Comparison of ENCODE assay signal across 11 cellular contexts in genomic region chr22:41482319-41482935, GRCh38. TPM values are rescaled to one million over a fixed set of nuclear protein-coding genes. Genes with fewer than 3 reads are reported as not detected.
DNase-seq lines count a peak whose midpoint lies in the region; ATAC-seq and TF ChIP-seq lines count a peak whose summit lies in the region.
"Had no signal": no experiment of that assay in that cellular context is flagged by ENCODE, and none has a peak within 500 bp of the region (broad histone marks: within the 10 kb centered on the region; RNA-seq: fewer than 3 reads in every experiment).

No MANE protein-coding gene starts in this region.

- no peak overlapping the region for H3K9ac ChIP-seq in iPS-18a (ENCODE audit: low read length)

- H3K4me3 Mint-ChIP-seq in activated naive CD4-positive, alpha-beta T cell treated with anti-CD3 and anti-CD28 coated beads, Interleukin-2, amount 50 U/mL, for 24 hours, result no peak overlapping the region
- H3K4me3 Mint-ChIP-seq in activated naive CD4-positive, alpha-beta T cell treated with anti-CD3 and anti-CD28 coated beads, Interleukin-2, amount 10 ng/mL, durations not matched to agents 7 days and 5 days, result no peak overlapping the region
- H3K4me3 Mint-ChIP-seq in WTC11, result no peak overlapping the region

- H3K27ac Mint-ChIP-seq in activated naive CD4-positive, alpha-beta T cell treated with anti-CD3 and anti-CD28 coated beads, Interleukin-2, amount 50 U/mL, for 24 hours, result peak overlapping the region; percentile 20
- H3K27ac Mint-ChIP-seq in activated naive CD4-positive, alpha-beta T cell treated with anti-CD3 and anti-CD28 coated beads, Interleukin-2, amount 10 ng/mL, durations not matched to agents 7 days and 5 days, result no peak overlapping the region
- H3K27ac Mint-ChIP-seq in WTC11, result peak overlapping the region; percentile 52

- no peak for TF ChIP-seq POLR2A in testis (IDR thresholded peaks at IDR 0.05)

- TF ChIP-seq CTCF in WTC11 (IDR thresholded peaks at IDR 0.05) (no peak), testis (IDR thresholded peaks at IDR 0.05) (no peak)

- DNase-seq in activated naive CD4-positive, alpha-beta T cell treated with anti-CD3 and anti-CD28 coated beads, Interleukin-2, amount 10 ng/mL, durations not matched to agents 7 days and 5 days, result no peak
- DNase-seq in WTC11 (ENCODE audit: low spot score) (no peak), testis (no peak), left lobe of liver (ENCODE audit: low spot score) (no peak), HuH-7 (ENCODE audit: low spot score) (no peak)
- DNase-seq: AML-193; effector CD4-positive, alpha-beta T cell; T-helper 9 cell had no signal

- H3K4me1 ChIP-seq in iPS-18a (ENCODE audit: control insufficient read depth, low read depth, low read length), result peaks cover 45% of the 10 kb centered on the region
- peaks cover 33% of the 10 kb centered on the region for H3K4me1 ChIP-seq in testis

- H3K4me1 Mint-ChIP-seq in activated naive CD4-positive, alpha-beta T cell treated with anti-CD3 and anti-CD28 coated beads, Interleukin-2, amount 50 U/mL, for 24 hours, result peaks cover 61% of the 10 kb centered on the region
- peaks cover 19% of the 10 kb centered on the region for H3K4me1 Mint-ChIP-seq in activated naive CD4-positive, alpha-beta T cell treated with anti-CD3 and anti-CD28 coated beads, Interleukin-2, amount 10 ng/mL, durations not matched to agents 7 days and 5 days
- H3K4me1 Mint-ChIP-seq in WTC11, result peaks cover 49% of the 10 kb centered on the region

- POLR2A ChIA-PET in WTC11 (lab: Charles Lee), result interaction anchor here (0.6 to 1.6 kb wide), 4 partner anchors 23 to 189 kb away, joined by 3 to 8 read pairs (median 5); partner anchors contain the start of gene TOB2

- H3K9me3 ChIP-seq in iPS-18a (ENCODE audit: control insufficient read depth, low read depth, low read length) (no peaks in the 10 kb centered on the region), testis (no peaks in the 10 kb centered on the region)

- H3K27me3 ChIP-seq in iPS-18a (ENCODE audit: control insufficient read depth, insufficient read depth, low read length) (no peaks in the 10 kb centered on the region), testis (no peaks in the 10 kb centered on the region)

- intact Hi-C loops in testis (cut with DNase I; ENCODE audit: low total_unique reads), result no loop called here

- H3K27ac ChIP-seq in iPS-18a (ENCODE audit: low read length), result peak overlapping the region; percentile 62
- H3K27ac ChIP-seq in testis, result peak overlapping the region; percentile 18 to 48

- no peaks in the 10 kb centered on the region for H3K27me3 Mint-ChIP-seq in activated naive CD4-positive, alpha-beta T cell treated with anti-CD3 and anti-CD28 coated beads, Interleukin-2, amount 50 U/mL, for 24 hours
- H3K27me3 Mint-ChIP-seq in activated naive CD4-positive, alpha-beta T cell treated with anti-CD3 and anti-CD28 coated beads, Interleukin-2, amount 10 ng/mL, durations not matched to agents 7 days and 5 days, result no peaks in the 10 kb centered on the region
- H3K27me3 Mint-ChIP-seq in WTC11 (ENCODE audit: low read depth), result no peaks in the 10 kb centered on the region

- WGBS in testis, 2 donors, result 52 to 62% methylated on average over 2 of the region's 2 CpGs

- no peaks in the 10 kb centered on the region for H3K36me3 Mint-ChIP-seq in activated naive CD4-positive, alpha-beta T cell treated with anti-CD3 and anti-CD28 coated beads, Interleukin-2, amount 50 U/mL, for 24 hours
- no peaks in the 10 kb centered on the region for H3K36me3 Mint-ChIP-seq in activated naive CD4-positive, alpha-beta T cell treated with anti-CD3 and anti-CD28 coated beads, Interleukin-2, amount 10 ng/mL, durations not matched to agents 7 days and 5 days
- H3K36me3 Mint-ChIP-seq in WTC11, result no peaks in the 10 kb centered on the region

- H3K36me3 ChIP-seq in iPS-18a (ENCODE audit: control insufficient read depth, low read depth, low read length), result no peaks in the 10 kb centered on the region
- H3K36me3 ChIP-seq in testis (ENCODE audit: low read depth, missing control alignments), result no peaks in the 10 kb centered on the region

- ATAC-seq in WTC11 (peak; percentile 40), left lobe of liver (no peak), GM21723 (IDR thresholded peaks at IDR 0.05; ENCODE audit: unreplicated experiment) (no peak)

- CTCF ChIA-PET in activated naive CD4-positive, alpha-beta T cell treated with anti-CD3 and anti-CD28 coated beads, Interleukin-2, amount 10 ng/mL, durations not matched to agents 7 days and 5 days (lab: Charles Lee), result interaction anchor here (0.5 to 0.7 kb wide), 2 partner anchors 9 to 373 kb away, joined by 3 to 4 read pairs; no protein-coding TSS in a partner anchor
- CTCF ChIA-PET in WTC11 (lab: Charles Lee), result interaction anchor here (0.7 to 3.1 kb wide), 6 partner anchors 13 to 184 kb away, joined by 3 to 23 read pairs (median 5); partner anchors contain the start of genes ACO2 and PHF5A

- no peaks in the 10 kb centered on the region for H3K9me3 Mint-ChIP-seq in activated naive CD4-positive, alpha-beta T cell treated with anti-CD3 and anti-CD28 coated beads, Interleukin-2, amount 50 U/mL, for 24 hours
- H3K9me3 Mint-ChIP-seq in activated naive CD4-positive, alpha-beta T cell treated with anti-CD3 and anti-CD28 coated beads, Interleukin-2, amount 10 ng/mL, durations not matched to agents 7 days and 5 days, result no peaks in the 10 kb centered on the region
- H3K9me3 Mint-ChIP-seq in WTC11, result no peaks in the 10 kb centered on the region

- H3K4me3 ChIP-seq in iPS-18a (ENCODE audit: low read length), result peak overlapping the region; percentile 12
- H3K4me3 ChIP-seq in testis, result no peak overlapping the region

TF ChIP-seq in WTC11, 78 proteins besides CTCF, POLR2A, EP300 and RAD21:
- TF ChIP-seq TEAD4 (CRISPR knock-in tag; IDR thresholded peaks at IDR 0.05) (no peak), GTF2I (CRISPR knock-in tag; conservative IDR thresholded peaks at IDR 0.05) (0 out of 2 replicates have a peak, but pooled peaks have one; percentile 32), ZNF512 (CRISPR knock-in tag; IDR thresholded peaks at IDR 0.05; ENCODE audit: borderline replicate concordance) (no peak), FOXJ3 (CRISPR knock-in tag; IDR thresholded peaks at IDR 0.05; ENCODE audit: borderline replicate concordance) (no peak), MXD4 (CRISPR knock-in tag; IDR thresholded peaks at IDR 0.05; ENCODE audit: borderline replicate concordance) (no peak)
TF ChIP-seq in WTC11: peak in this region for 1.

RNA-seq across cellular contexts. Expression of gene ACO2, which starts 13.5 kb away (rescaled TPM):
- total RNA-seq in WTC11 (2021), result 98.3 to 104 TPM (median 99.3 TPM) in 3 replicates
- 100 to 1,000 TPM; 133 to 178 TPM for total RNA-seq in testis
- 113 TPM for polyA plus RNA-seq in testis (ENCODE audit: insufficient read depth, low read depth, low replicate concordance)
- 71.8 TPM for total RNA-seq in left lobe of liver

RNA-seq across cellular contexts. Expression of gene PHF5A, which starts 13.9 kb away (rescaled TPM):
- total RNA-seq in WTC11 (2021) (93.1 to 99.6 TPM (median 97.9 TPM) in 3 replicates), testis (10 to 100 TPM; 33.7 to 35.1 TPM), left lobe of liver (14.6 TPM)
- polyA plus RNA-seq in testis (ENCODE audit: insufficient read depth, low read depth, low replicate concordance), result 42.8 TPM

RNA-seq across cellular contexts. Expression of gene TOB2, which starts 35.8 kb away (rescaled TPM):
- 46.6 to 52.2 TPM (median 49.4 TPM) in 3 replicates for total RNA-seq in WTC11 (2021)
- 10 to 100 TPM; 35.4 to 41.7 TPM for total RNA-seq in testis
- polyA plus RNA-seq in testis (ENCODE audit: insufficient read depth, low read depth, low replicate concordance), result 32.7 TPM
- total RNA-seq in left lobe of liver, result 40.1 TPM
